In genomic region chr9:126452036-126452595, GRCh38 we compare ENCODE assay signal across 18 cellular contexts.
DNase-seq lines count a peak whose midpoint lies in the region; ATAC-seq and TF ChIP-seq lines count a peak whose summit lies in the region.
"Had no signal": no experiment of that assay in that cellular context is flagged by ENCODE, and none has a peak within 500 bp of the region (broad histone marks: within the 10 kb centered on the region; RNA-seq: fewer than 3 reads in every experiment).

No MANE protein-coding gene starts in this region.

- no peaks in the 10 kb centered on the region for H3K9me3 Mint-ChIP-seq in CD8-positive, alpha-beta memory T cell

- no peaks in the 10 kb centered on the region for H3K9me3 ChIP-seq in CD8-positive, alpha-beta memory T cell (ENCODE audit: low read length)
- no peaks in the 10 kb centered on the region for H3K9me3 ChIP-seq in Loucy (ENCODE audit: insufficient read depth, low read depth, low read length)
- no peaks in the 10 kb centered on the region for H3K9me3 ChIP-seq in iPS-20b (ENCODE audit: insufficient read depth, low read depth, low read length)
- H3K9me3 ChIP-seq in mammary epithelial cell (replicated peaks; ENCODE audit: insufficient read depth, low read length) = no peaks in the 10 kb centered on the region
- H3K9me3 ChIP-seq: BLaER1 treated with 17β-estradiol and CSF1 and Interleukin-3, amounts not matched to agents 10 nM and 100 nM; HAP-1 had no signal

- no peaks in the 10 kb centered on the region for H3K4me1 ChIP-seq in CD8-positive, alpha-beta memory T cell (ENCODE audit: insufficient read depth, low read length)
- peaks cover 70% of the 10 kb centered on the region for H3K4me1 ChIP-seq in Loucy (ENCODE audit: insufficient read depth, low read length, poor library complexity, severe bottlenecking)
- peaks cover 6% of the 10 kb centered on the region; the same call in 1 of the 2 replicates for H3K4me1 ChIP-seq in iPS-20b (ENCODE audit: insufficient read depth, low read length)
- H3K4me1 ChIP-seq in mammary epithelial cell (ENCODE audit: insufficient read depth, low read length) = peaks cover 7% of the 10 kb centered on the region

- ATAC-seq in sciatic nerve = no peak

- dilution Hi-C loops in mammary epithelial cell (cut with HindIII; ENCODE audit: low sequenced_read_pairs) = no loop called here

- H3K36me3 ChIP-seq in CD8-positive, alpha-beta memory T cell (ENCODE audit: insufficient read depth, low read length) = no peaks in the 10 kb centered on the region
- H3K36me3 ChIP-seq in Loucy (ENCODE audit: insufficient read depth, low read length) = peaks cover 9% of the 10 kb centered on the region; the same call in 1 of the 2 replicates
- no peaks in the 10 kb centered on the region for H3K36me3 ChIP-seq in iPS-20b (ENCODE audit: insufficient read depth, low read depth, low read length)
- no peaks in the 10 kb centered on the region for H3K36me3 ChIP-seq in mammary epithelial cell (ENCODE audit: insufficient read depth, low read length)
- H3K36me3 ChIP-seq: BLaER1 treated with 17β-estradiol and CSF1 and Interleukin-3, amounts not matched to agents 10 nM and 100 nM; HAP-1 had no signal

- BruUV-seq in mammary epithelial cell (replicated peaks; lab: Mats Ljungman, UMichigan) = no TSS peak

- POLR2A ChIA-PET in CD8-positive, alpha-beta memory T cell (lab: Charles Lee) = no interaction called here

- no peak overlapping the region for H2AFZ ChIP-seq in Loucy (ENCODE audit: low read length)
- H2AFZ ChIP-seq in mammary epithelial cell (ENCODE audit: low read depth, low read length) = no peak overlapping the region
- H2AFZ ChIP-seq: PC-9 had no signal

- DNase-seq in CD8-positive, alpha-beta memory T cell = no peak
- DNase-seq in sciatic nerve (ENCODE audit: low spot score) (peak; percentile 28), middle frontal gyrus (ENCODE audit: extremely low spot score, low spot score) (no peak), mammary epithelial cell (no peak)
- DNase-seq in activated CD4-positive, alpha-beta T cell treated with anti-CD3 and anti-CD28 coated beads for 48 hours = no peak
- DNase-seq: COR-L47, DMS153, EL, IMR-90, NCI-H1417 treated with DMSO at 0.1 percent for 48 hours, NCI-H226, NCI-H69, PC-9 had no signal

- no peak overlapping the region for H3K4me3 ChIP-seq in CD8-positive, alpha-beta memory T cell (ENCODE audit: low read length)
- H3K4me3 ChIP-seq in Loucy (ENCODE audit: low read length, poor library complexity, severe bottlenecking) = no peak overlapping the region
- H3K4me3 ChIP-seq in iPS-20b (ENCODE audit: low read length) = no peak overlapping the region
- H3K4me3 ChIP-seq in mammary epithelial cell (replicated peaks in 1 of 3; ENCODE audit: insufficient read depth in 1 of 3, low read depth in 2 of 3, low read length in 3 of 3) = no peak overlapping the region
- H3K4me3 ChIP-seq: BLaER1 treated with 17β-estradiol and CSF1 and Interleukin-3, amounts not matched to agents 10 nM and 100 nM; HAP-1; PC-9; SK-N-MC had no signal

- H3F3A ChIP-seq in Loucy (ENCODE audit: low read depth) = no peaks in the 10 kb centered on the region

- H4K20me1 ChIP-seq in Loucy (ENCODE audit: insufficient read depth, low read length, poor library complexity, severe bottlenecking) (no peaks in the 10 kb centered on the region), mammary epithelial cell (ENCODE audit: insufficient read depth, low read length) (no peaks in the 10 kb centered on the region)
- H4K20me1 ChIP-seq: BLaER1 treated with 17β-estradiol and CSF1 and Interleukin-3, amounts not matched to agents 10 nM and 100 nM had no signal

- peaks cover 0 to 77% (median 17%) of the 10 kb centered on the region in 3 donors for H3K36me3 Mint-ChIP-seq in CD8-positive, alpha-beta memory T cell

- peaks cover 9% of the 10 kb centered on the region; the same call in 1 of the 2 replicates for H3K79me2 ChIP-seq in Loucy (ENCODE audit: insufficient read depth, low read length)
- no peaks in the 10 kb centered on the region for H3K79me2 ChIP-seq in mammary epithelial cell (ENCODE audit: insufficient read depth, low read length)

- intact Hi-C loops in sciatic nerve (cut with DNase I) (no loop called here), mammary epithelial cell (cut with micrococcal nuclease) (no loop called here)

- WGBS in mammary epithelial cell (ENCODE audit: low coverage, missing lambda C conversion rate) = 83% methylated on average over 14 of the region's 14 CpGs

- no peaks in the 10 kb centered on the region for H3K27me3 ChIP-seq in CD8-positive, alpha-beta memory T cell (ENCODE audit: insufficient read depth, low read length, poor library complexity, severe bottlenecking)
- no peaks in the 10 kb centered on the region for H3K27me3 ChIP-seq in Loucy (ENCODE audit: insufficient read depth, low read length, poor library complexity, severe bottlenecking)
- no peaks in the 10 kb centered on the region for H3K27me3 ChIP-seq in iPS-20b (ENCODE audit: insufficient read depth, low read length)
- H3K27me3 ChIP-seq in mammary epithelial cell (ENCODE audit: insufficient read depth, low read length) = no peaks in the 10 kb centered on the region
- H3K27me3 ChIP-seq: BLaER1 treated with 17β-estradiol and CSF1 and Interleukin-3, amounts not matched to agents 10 nM and 100 nM had no signal

- H3K9me2 ChIP-seq in Loucy (replicated peaks; ENCODE audit: low read depth, low read length) = no peaks in the 10 kb centered on the region

- CTCF ChIA-PET in CD8-positive, alpha-beta memory T cell (lab: Charles Lee) = no interaction called here
- CTCF ChIA-PET in mammary epithelial cell (lab: Charles Lee; ENCODE audit: low non-redundant PET) = no interaction called here

- H3K4me2 ChIP-seq in Loucy (ENCODE audit: low read depth, low read length, poor library complexity, severe bottlenecking) = no peak overlapping the region
- no peak overlapping the region for H3K4me2 ChIP-seq in mammary epithelial cell (ENCODE audit: insufficient read depth, low read depth, low read length)
- H3K4me2 ChIP-seq: PC-9 had no signal

- no peak overlapping the region for H3K4me3 Mint-ChIP-seq in CD8-positive, alpha-beta memory T cell

- in situ Hi-C loops in mammary epithelial cell (cut with MboI; ENCODE audit: low sequenced_read_pairs in 2 of 2) = no loop called here

- no peaks in the 10 kb centered on the region for H3K27me3 Mint-ChIP-seq in CD8-positive, alpha-beta memory T cell

- TF ChIP-seq CTCF in Loucy (conservative IDR thresholded peaks at IDR 0.05; ENCODE audit: low read length) (no peak), mammary epithelial cell (conservative IDR thresholded peaks at IDR 0.05 in 1 of 2, IDR thresholded peaks at IDR 0.05 in 1 of 2; ENCODE audit: extremely low read depth in 1 of 2, insufficient read depth in 1 of 2, low read depth in 1 of 2, low read length in 2 of 2) (no peak)

- H3K27ac Mint-ChIP-seq in CD8-positive, alpha-beta memory T cell = peak overlapping the region in 6 of 8 donors; percentile 40 to 93 (median 81)

- H3K4me1 Mint-ChIP-seq in CD8-positive, alpha-beta memory T cell = peaks cover 23 to 61% (median 25%) of the 10 kb centered on the region in 3 donors

- H3K9ac ChIP-seq in Loucy (ENCODE audit: low read depth, low read length, poor library complexity, severe bottlenecking) = peak overlapping the region; percentile 42
- H3K9ac ChIP-seq in iPS-20b (ENCODE audit: low read depth, low read length) = 0 out of 2 replicates have a peak overlapping the region, but pooled peaks have one; percentile 21
- H3K9ac ChIP-seq in mammary epithelial cell (ENCODE audit: insufficient read depth, low read length) = no peak overlapping the region
- H3K9ac ChIP-seq: BLaER1 treated with 17β-estradiol and CSF1 and Interleukin-3, amounts not matched to agents 10 nM and 100 nM had no signal

- H3K27ac ChIP-seq in CD8-positive, alpha-beta memory T cell (ENCODE audit: low read depth, low read length) = no peak overlapping the region
- H3K27ac ChIP-seq in iPS-20b (ENCODE audit: low read length) = no peak overlapping the region
- no peak overlapping the region for H3K27ac ChIP-seq in mammary epithelial cell (ENCODE audit: insufficient read depth, low read depth, low read length)
- H3K27ac ChIP-seq: BLaER1 treated with 17β-estradiol and CSF1 and Interleukin-3, amounts not matched to agents 10 nM and 100 nM; PC-9; SK-N-MC had no signal
